Comparison of ENCODE assay signal across 8 cellular contexts in genomic region chr10:73159038-73159648, GRCh38. TPM values are rescaled to one million over a fixed set of nuclear protein-coding genes. Genes with fewer than 3 reads are reported as not detected.
A peak's percentile ranks its signal among the peaks of the same experiment; 100 is the strongest.
DNase-seq lines count a peak whose midpoint lies in the region; ATAC-seq and TF ChIP-seq lines count a peak whose summit lies in the region.

No MANE protein-coding gene starts in this region.

- no peaks in the 10 kb centered on the region for H3K27me3 Mint-ChIP-seq in CD4-positive, alpha-beta T cell
- no peaks in the 10 kb centered on the region for H3K27me3 Mint-ChIP-seq in stimulated activated memory B cell treated with anti-CD40 and anti-IgM and Interleukin-4, amounts not matched to agents 10 μg/mL and 1 μg/mL and 100 μg/mL, for 72 hours

- TF ChIP-seq CTCF in CD4-positive, alpha-beta T cell (IDR thresholded peaks at IDR 0.05) = peak; percentile 93
- peak; percentile 65 to 75 (median 68) for TF ChIP-seq CTCF in HCT116 (IDR thresholded peaks at IDR 0.05 in 2 of 3, conservative IDR thresholded peaks at IDR 0.05 in 1 of 3; ENCODE audit: borderline replicate concordance in 1 of 3, insufficient read depth in 1 of 3, low read depth in 2 of 3, low read length in 2 of 3)
- peak; percentile 67 to 76 (median 72) for TF ChIP-seq CTCF in gastroesophageal sphincter (IDR thresholded peaks at IDR 0.05)

- CTCF ChIA-PET in CD4-positive, alpha-beta T cell (lab: Charles Lee) = interaction anchor here (0.6 to 4.0 kb wide), 12 partner anchors 9 to 94 kb away, joined by 3 to 25 read pairs (median 4); partner anchors contain the start of genes ECD, FAM149B1, NUDT13 and P4HA1
- CTCF ChIA-PET in HCT116 (lab: Charles Lee) = interaction anchor here (1.0 to 2.4 kb wide), 4 partner anchors 9 to 63 kb away, joined by 3 to 13 read pairs (median 4); partner anchors contain the start of genes ECD, FAM149B1 and P4HA1

- no peaks in the 10 kb centered on the region for H4K20me1 ChIP-seq in HCT116 (ENCODE audit: insufficient read depth)

- H3K79me2 ChIP-seq in HCT116 (ENCODE audit: insufficient read depth, low read length) = peaks cover 57% of the 10 kb centered on the region

- POLR2A ChIA-PET in CD4-positive, alpha-beta T cell (lab: Charles Lee) = interaction anchor here (0.7 to 2.0 kb wide), 4 partner anchors 10 to 88 kb away, joined by 3 to 15 read pairs (median 5); partner anchors contain the start of genes DNAJC9, FAM149B1 and P4HA1
- POLR2A ChIA-PET in HCT116 (lab: Charles Lee) = interaction anchor here (1.3 kb wide), 1 partner anchor 62 kb away, joined by 3 read pairs; the partner anchor contains the start of gene P4HA1

- no peaks in the 10 kb centered on the region for H3K9me3 ChIP-seq in CD4-positive, alpha-beta T cell (ENCODE audit: control insufficient read depth, low read length)
- H3K9me3 ChIP-seq in HCT116 (ENCODE audit: control insufficient read depth in 1 of 2, insufficient read depth in 1 of 2, low read depth in 1 of 2, low read length in 2 of 2) = no peaks in the 10 kb centered on the region
- no peaks in the 10 kb centered on the region for H3K9me3 ChIP-seq in gastroesophageal sphincter

- H3K4me3 Mint-ChIP-seq in CD4-positive, alpha-beta T cell = no peak overlapping the region
- no peak overlapping the region for H3K4me3 Mint-ChIP-seq in stimulated activated memory B cell treated with anti-CD40 and anti-IgM and Interleukin-4, amounts not matched to agents 10 μg/mL and 1 μg/mL and 100 μg/mL, for 72 hours

- H3K9ac ChIP-seq in HCT116 (ENCODE audit: low read length) = no peak overlapping the region

- H3K4me1 Mint-ChIP-seq in CD4-positive, alpha-beta T cell (ENCODE audit: low read depth) = peaks cover 44% of the 10 kb centered on the region
- peaks cover 29% of the 10 kb centered on the region for H3K4me1 Mint-ChIP-seq in stimulated activated memory B cell treated with anti-CD40 and anti-IgM and Interleukin-4, amounts not matched to agents 10 μg/mL and 1 μg/mL and 100 μg/mL, for 72 hours

- peaks cover 18 to 28% of the 10 kb centered on the region in 2 experiments for H3K36me3 ChIP-seq in HCT116 (ENCODE audit: control insufficient read depth in 1 of 2, insufficient read depth in 2 of 2, low read length in 2 of 2)
- H3K36me3 ChIP-seq in gastroesophageal sphincter = peaks cover 0 to 83% of the 10 kb centered on the region in 2 donors

- peaks cover 72% of the 10 kb centered on the region for H3K36me3 Mint-ChIP-seq in CD4-positive, alpha-beta T cell (ENCODE audit: low read depth)
- peaks cover 31% of the 10 kb centered on the region for H3K36me3 Mint-ChIP-seq in stimulated activated memory B cell treated with anti-CD40 and anti-IgM and Interleukin-4, amounts not matched to agents 10 μg/mL and 1 μg/mL and 100 μg/mL, for 72 hours

- H2AFZ ChIP-seq in HCT116 (ENCODE audit: low read depth, low read length, poor library complexity, severe bottlenecking) = no peak overlapping the region

- H3K27me3 ChIP-seq in CD4-positive, alpha-beta T cell (ENCODE audit: control insufficient read depth, insufficient read depth, low read length) = no peaks in the 10 kb centered on the region
- no peaks in the 10 kb centered on the region for H3K27me3 ChIP-seq in HCT116 (ENCODE audit: insufficient read depth, low read length)
- H3K27me3 ChIP-seq in gastroesophageal sphincter = no peaks in the 10 kb centered on the region

- DNase-seq in CD4-positive, alpha-beta T cell = peak; percentile 35 to 63 (median 46)
- DNase-seq in HCT116 (ENCODE audit: low read depth, low spot score) (no peak), RKO (ENCODE audit: low spot score) (peak; percentile 57), posterior cingulate gyrus (peak in 7 of 10 donors; percentile 37 to 85 (median 63))
- peak; percentile 29 for DNase-seq in activated effector memory CD4-positive, alpha-beta T cell treated with Interleukin-2 at 50 U/mL for 16 hours

- TF ChIP-seq EP300 in gastroesophageal sphincter (IDR thresholded peaks at IDR 0.05) = no peak

- peak; percentile 80 for TF ChIP-seq RAD21 in HCT116 (IDR thresholded peaks at IDR 0.05; ENCODE audit: low read depth)

- no peak overlapping the region for H3K27ac Mint-ChIP-seq in CD4-positive, alpha-beta T cell
- H3K27ac Mint-ChIP-seq in stimulated activated memory B cell treated with anti-CD40 and anti-IgM and Interleukin-4, amounts not matched to agents 10 μg/mL and 1 μg/mL and 100 μg/mL, for 72 hours = no peak overlapping the region

- no peak overlapping the region for H3K4me3 ChIP-seq in HCT116 (replicated peaks in 1 of 2; ENCODE audit: low read depth in 1 of 2, low read length in 2 of 2)
- H3K4me3 ChIP-seq in gastroesophageal sphincter = no peak overlapping the region

- no peaks in the 10 kb centered on the region for H3K4me1 ChIP-seq in HCT116 (ENCODE audit: control insufficient read depth in 1 of 2, insufficient read depth in 2 of 2, low read length in 2 of 2)
- peaks cover 0 to 46% (median 7%) of the 10 kb centered on the region in 3 donors for H3K4me1 ChIP-seq in gastroesophageal sphincter

- intact Hi-C loops in CD4-positive, alpha-beta T cell (cut with DNase I, micrococcal nuclease) = loop anchor here (1.0 to 2.0 kb wide), 2 partner anchors 63 to 794 kb away; partner anchors contain the start of gene P4HA1 (in 2 of the 2)
- intact Hi-C loops in HCT116 (cut with micrococcal nuclease) (loop anchor here (1.0 kb wide), 1 partner anchor 62 kb away; no protein-coding TSS in a partner anchor), posterior cingulate gyrus (cut with DNase I) (loop anchor here (1.0 kb wide), 1 partner anchor 62 kb away; no protein-coding TSS in a partner anchor)

- no peak for TF ChIP-seq POLR2A in HCT116 (IDR thresholded peaks at IDR 0.05; ENCODE audit: borderline replicate concordance, extremely low read depth, insufficient read depth, insufficient read length)
- TF ChIP-seq POLR2A in gastroesophageal sphincter (IDR thresholded peaks at IDR 0.05) = no peak

- peak; percentile 76 for ATAC-seq in CD4-positive, alpha-beta T cell (ENCODE audit: poor library complexity)
- 0 out of 2 replicates have a peak, but pooled peaks have one; percentile 53 for ATAC-seq in HCT116
- no peak for ATAC-seq in gastroesophageal sphincter
- no peak for ATAC-seq in HG03095 (IDR thresholded peaks at IDR 0.05; ENCODE audit: unreplicated experiment)
- ATAC-seq in stimulated activated memory B cell treated with anti-CD40 and anti-IgM and Interleukin-4, amounts not matched to agents 10 μg/mL and 1 μg/mL and 100 μg/mL, for 72 hours = no peak

- no peak overlapping the region for H3K27ac ChIP-seq in CD4-positive, alpha-beta T cell (ENCODE audit: low read depth, low read length)
- H3K27ac ChIP-seq in HCT116 (ENCODE audit: low read depth, low read length) (no peak overlapping the region), gastroesophageal sphincter (no peak overlapping the region)

- RAD21 ChIA-PET in HCT116 (lab: Charles Lee; ENCODE audit: low non-redundant PET in 1 of 2, low total read pairs in 2 of 2, uncharacterized antibody in 2 of 2, unreplicated experiment in 2 of 2) = no interaction called here

- no peaks in the 10 kb centered on the region for H3K9me3 Mint-ChIP-seq in CD4-positive, alpha-beta T cell
- no peaks in the 10 kb centered on the region for H3K9me3 Mint-ChIP-seq in stimulated activated memory B cell treated with anti-CD40 and anti-IgM and Interleukin-4, amounts not matched to agents 10 μg/mL and 1 μg/mL and 100 μg/mL, for 72 hours

- no peak overlapping the region for H3K4me2 ChIP-seq in HCT116 (ENCODE audit: low read length)

- no TSS peak for BruUV-seq in HCT116 (replicated peaks; lab: Mats Ljungman, UMichigan)

- no peaks in the 10 kb centered on the region for H3K9me2 ChIP-seq in HCT116 (ENCODE audit: insufficient read depth)

- WGBS in gastroesophageal sphincter (ENCODE audit: low coverage in 1 of 2), 2 donors = 2 to 10% methylated on average over 5 of the region's 5 CpGs

TF ChIP-seq in HCT116, 20 proteins besides CTCF, POLR2A, EP300 and RAD21:
- TF ChIP-seq EZH2 (IDR thresholded peaks at IDR 0.05) (no peak), EGR1 (IDR thresholded peaks at IDR 0.05; ENCODE audit: low read depth) (peak; percentile 14; the same call in 1 of the 2 replicates)

RNA-seq across cellular contexts. Expression of gene ECD, which starts 8.7 kb away (rescaled TPM):
- 10 to 100 TPM; 50.5 to 57.7 TPM for total RNA-seq in CD4-positive, alpha-beta T cell
- 25.4 TPM for total RNA-seq in HCT116 (2021; ENCODE audit: unreplicated experiment)
- 10.6 and 13.8 TPM in 2 replicates for polyA plus RNA-seq in HCT116 (2012)
- 10 to 100 TPM; 27.3 to 35.0 (median 30.5) TPM for total RNA-seq in gastroesophageal sphincter

RNA-seq across cellular contexts. Expression of gene FAM149B1, which starts 8.8 kb away (rescaled TPM):
- 1 to 10 TPM; 7.0 to 7.7 TPM for total RNA-seq in CD4-positive, alpha-beta T cell
- 17.5 TPM for total RNA-seq in HCT116 (2021; ENCODE audit: unreplicated experiment)
- polyA plus RNA-seq in HCT116 (2012) = 13.0 and 15.8 TPM in 2 replicates
- total RNA-seq in gastroesophageal sphincter = 10 to 100 TPM; 10.9 to 16.2 (median 15.2) TPM

RNA-seq across cellular contexts. Expression of gene NUDT13, which starts 48.9 kb away (rescaled TPM):
- under 1 TPM; 0.67 to 0.82 TPM for total RNA-seq in CD4-positive, alpha-beta T cell
- 1.2 TPM for total RNA-seq in HCT116 (2021; ENCODE audit: unreplicated experiment)
- 0.45 and 1.5 TPM in 2 replicates for polyA plus RNA-seq in HCT116 (2012)
- 1 to 10 TPM; 1.1 to 4.6 (median 3.9) TPM for total RNA-seq in gastroesophageal sphincter

Comparison
In these comparisons a context has a peak if more than half of its experiments do, and no peak if none do; other contexts are left out.
1. ATAC-seq: peak in CD4-positive, alpha-beta T cell (single experiment) and HCT116 (single experiment); none in gastroesophageal sphincter (single experiment), HG03095 (single experiment) and stimulated activated memory B cell treated with anti-CD40 and anti-IgM and Interleukin-4, amounts not matched to agents 10 μg/mL and 1 μg/mL and 100 μg/mL, for 72 hours (single experiment).
2. Peak in every context shown above with its lines, with median percentiles within 50 percentile points of each other: CTCF ChIP-seq.